Comparison of ENCODE assay signal across 1 cellular context in genomic region chr17:16952401-16952800, GRCh38.
TF ChIP-seq lines count a peak whose summit lies in the region.

No MANE protein-coding gene starts in this region.

TF ChIP-seq in H1, 55 proteins besides CTCF, POLR2A, EP300 and RAD21 (continued from another document):
- TF ChIP-seq ATF2 (IDR thresholded peaks at IDR 0.05; ENCODE audit: low read length) = no peak
- TF ChIP-seq BACH1 (IDR thresholded peaks at IDR 0.05; ENCODE audit: low read length) = no peak
- TF ChIP-seq RNF2 (IDR thresholded peaks at IDR 0.05; ENCODE audit: borderline replicate concordance, low read depth, low read length, missing control alignments, poor library complexity, severe bottlenecking) = no peak
- TF ChIP-seq CBX8 (IDR thresholded peaks at IDR 0.05; ENCODE audit: borderline replicate concordance, low read depth, low read length) = no peak
- no peak for TF ChIP-seq E2F6 (IDR thresholded peaks at IDR 0.05)
- TF ChIP-seq FOSL1 (IDR thresholded peaks at IDR 0.05; ENCODE audit: insufficient read depth, low read depth, low read length) = no peak
- no peak for TF ChIP-seq ZNF274 (IDR thresholded peaks at IDR 0.05; ENCODE audit: borderline replicate concordance, extremely low read depth, low read length)
